In the genomic region with DNA sequence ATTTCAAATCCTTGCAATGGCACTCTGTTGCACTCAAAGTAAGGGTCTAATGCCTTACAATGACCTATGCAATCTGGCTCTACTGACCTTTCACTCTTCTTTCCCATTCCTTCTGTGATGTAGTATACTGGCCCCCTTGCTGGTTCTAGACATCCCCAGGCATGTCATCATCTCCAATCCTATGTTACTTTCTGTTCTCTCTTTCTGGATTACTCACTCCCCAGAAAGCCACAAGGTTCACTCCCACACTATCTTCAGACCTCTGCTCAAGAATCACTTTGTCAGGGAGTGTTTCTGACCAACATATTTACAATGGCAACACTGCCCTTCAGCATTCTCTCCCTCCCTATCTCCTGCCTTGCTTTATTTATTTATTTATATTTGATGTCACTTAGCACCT, we compare ENCODE assay signal across 12 cellular contexts.
DNase-seq lines count a peak whose midpoint lies in the region; ATAC-seq and TF ChIP-seq lines count a peak whose summit lies in the region.
"Had no signal": no experiment of that assay in that cellular context is flagged by ENCODE, and none has a peak within 500 bp of the region (broad histone marks: within the 10 kb centered on the region; RNA-seq: fewer than 3 reads in every experiment).

No MANE protein-coding gene starts in this region.

- no peak overlapping the region for H3K27ac Mint-ChIP-seq in activated T-helper 17 cell treated with anti-CD3 and anti-CD28 coated beads, Interleukin-2, amount 50 U/mL, for 72 hours
- H3K27ac Mint-ChIP-seq in effector memory CD8-positive, alpha-beta T cell, result no peak overlapping the region
- no peak overlapping the region for H3K27ac Mint-ChIP-seq in Calu3 (ENCODE audit: unreplicated experiment)
- H3K27ac Mint-ChIP-seq: activated CD4-positive, alpha-beta memory T cell treated with anti-CD3 and anti-CD28 coated beads for 36 hours had no signal

- peaks cover 11% of the 10 kb centered on the region for H3K9me3 Mint-ChIP-seq in activated T-helper 17 cell treated with anti-CD3 and anti-CD28 coated beads, Interleukin-2, amount 50 U/mL, for 72 hours
- H3K9me3 Mint-ChIP-seq in effector memory CD8-positive, alpha-beta T cell, result peaks cover 23 to 29% of the 10 kb centered on the region in 2 donors
- no peaks in the 10 kb centered on the region for H3K9me3 Mint-ChIP-seq in Calu3 (ENCODE audit: low read depth, unreplicated experiment)

- ATAC-seq in GM19025 (IDR thresholded peaks at IDR 0.05; ENCODE audit: low read depth, unreplicated experiment) (peak; percentile 63), HG03060 (IDR thresholded peaks at IDR 0.05; ENCODE audit: low read depth, unreplicated experiment) (peak; percentile 59)
- ATAC-seq in activated T-helper 17 cell treated with anti-CD3 and anti-CD28 coated beads, Interleukin-2, amount 50 U/mL, for 72 hours (replicated peaks), result peak; percentile 66
- no peak for ATAC-seq in effector memory CD8-positive, alpha-beta T cell (replicated peaks)

- no peaks in the 10 kb centered on the region for H3K36me3 Mint-ChIP-seq in activated T-helper 17 cell treated with anti-CD3 and anti-CD28 coated beads, Interleukin-2, amount 50 U/mL, for 72 hours (ENCODE audit: low read depth)
- H3K36me3 Mint-ChIP-seq in effector memory CD8-positive, alpha-beta T cell (ENCODE audit: insufficient read depth), result no peaks in the 10 kb centered on the region
- no peaks in the 10 kb centered on the region for H3K36me3 Mint-ChIP-seq in Calu3 (ENCODE audit: insufficient read depth, unreplicated experiment)
- H3K36me3 Mint-ChIP-seq: activated CD4-positive, alpha-beta memory T cell treated with anti-CD3 and anti-CD28 coated beads for 36 hours had no signal

- DNase-seq in AG20443 (ENCODE audit: low spot score), result peak; percentile 6
- no peak for DNase-seq in posterior cingulate gyrus
- no peak for DNase-seq in GM03348 (ENCODE audit: low spot score)
- no peak for DNase-seq in effector memory CD8-positive, alpha-beta T cell
- no peak for DNase-seq in Calu3
- DNase-seq: activated CD4-positive, alpha-beta memory T cell treated with anti-CD3 and anti-CD28 coated beads for 36 hours; anterior cingulate cortex; erythroblast; IMR-90 had no signal

- TF ChIP-seq CTCF in Calu3 (IDR thresholded peaks at IDR 0.05; ENCODE audit: unreplicated experiment), result no peak

- no peaks in the 10 kb centered on the region for H3K27me3 Mint-ChIP-seq in activated T-helper 17 cell treated with anti-CD3 and anti-CD28 coated beads, Interleukin-2, amount 50 U/mL, for 72 hours
- no peaks in the 10 kb centered on the region for H3K27me3 Mint-ChIP-seq in effector memory CD8-positive, alpha-beta T cell
- H3K27me3 Mint-ChIP-seq in Calu3 (ENCODE audit: unreplicated experiment), result no peaks in the 10 kb centered on the region
- H3K27me3 Mint-ChIP-seq: activated CD4-positive, alpha-beta memory T cell treated with anti-CD3 and anti-CD28 coated beads for 36 hours had no signal

- CTCF ChIA-PET in Calu3 (lab: Charles Lee), result no interaction called here

- no TSS peak for BruUV-seq in Calu3 (replicated peaks; lab: Mats Ljungman, UMichigan)

- H3K4me1 Mint-ChIP-seq in activated T-helper 17 cell treated with anti-CD3 and anti-CD28 coated beads, Interleukin-2, amount 50 U/mL, for 72 hours, result no peaks in the 10 kb centered on the region
- H3K4me1 Mint-ChIP-seq in effector memory CD8-positive, alpha-beta T cell (ENCODE audit: low read depth in 2 of 2), result no peaks in the 10 kb centered on the region
- H3K4me1 Mint-ChIP-seq in Calu3 (ENCODE audit: low read depth, unreplicated experiment), result no peaks in the 10 kb centered on the region

- no peak overlapping the region for H3K4me3 Mint-ChIP-seq in activated T-helper 17 cell treated with anti-CD3 and anti-CD28 coated beads, Interleukin-2, amount 50 U/mL, for 72 hours
- no peak overlapping the region for H3K4me3 Mint-ChIP-seq in effector memory CD8-positive, alpha-beta T cell
- H3K4me3 Mint-ChIP-seq in Calu3 (ENCODE audit: low read depth, unreplicated experiment), result no peak overlapping the region
- H3K4me3 Mint-ChIP-seq: activated CD4-positive, alpha-beta memory T cell treated with anti-CD3 and anti-CD28 coated beads for 36 hours had no signal

- intact Hi-C loops in posterior cingulate gyrus (cut with DNase I), result no loop called here
- intact Hi-C loops in Calu3 (cut with micrococcal nuclease; ENCODE audit: unreplicated experiment), result no loop called here
